ENCODE assay signal across 15 cellular contexts in the genomic region with DNA sequence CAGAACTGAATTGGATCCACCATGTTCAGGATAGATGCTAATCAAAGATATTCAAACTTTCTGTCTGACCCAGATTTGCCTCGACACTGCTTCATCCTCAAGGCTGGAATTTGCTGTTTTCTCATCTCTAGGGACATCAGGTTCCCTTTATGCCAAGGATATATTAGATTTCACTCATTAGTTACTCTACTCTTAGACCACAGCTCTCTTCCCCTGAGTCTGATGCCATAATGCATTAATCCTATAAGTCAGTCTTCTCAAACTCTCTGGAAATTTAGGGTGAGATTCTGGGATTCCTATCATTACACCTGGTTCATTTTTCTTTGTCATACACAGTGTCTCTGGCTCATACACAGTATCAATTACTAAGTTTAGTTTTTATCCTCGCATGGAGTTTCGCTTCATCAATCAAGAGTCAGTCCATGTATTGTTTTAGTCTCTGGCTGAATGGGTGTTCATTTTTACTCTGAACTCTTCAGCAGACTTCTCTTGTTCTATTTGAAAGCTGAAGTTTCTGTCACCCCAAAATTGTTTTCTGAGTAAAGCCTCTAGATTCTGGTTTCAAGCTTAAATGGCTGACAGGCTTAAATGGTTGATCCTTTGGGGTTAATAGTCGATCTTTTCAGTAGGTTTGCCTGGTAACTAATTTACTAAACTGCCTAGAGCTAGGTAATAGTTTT. TPM values are rescaled to one million over a fixed set of nuclear protein-coding genes. Genes with fewer than 3 reads are reported as not detected.
A peak's percentile ranks its signal among the peaks of the same experiment; 100 is the strongest.
DNase-seq lines count a peak whose midpoint lies in the region; ATAC-seq, FAIRE-seq and TF ChIP-seq lines count a peak whose summit lies in the region.
"Had no signal": no experiment of that assay in that cellular context is flagged by ENCODE, and none has a peak within 500 bp of the region (broad histone marks: within the 10 kb centered on the region; RNA-seq: fewer than 3 reads in every experiment).

No MANE protein-coding gene starts in this region.

- DNase-seq in kidney glomerular epithelial cell (lab: John Stamatoyannopoulos, UW) (peak; percentile 63), GM12892 (ENCODE audit: insufficient read length) (no peak), NOMO-1 (lab: John Stamatoyannopoulos, UW; ENCODE audit: unreplicated experiment in 2 of 2) (no peak), NCI-H1417 (lab: John Stamatoyannopoulos, UW) (no peak)
- DNase-seq in activated T-helper 2 cell treated with anti-CD3 and anti-CD28 coated beads, Interferon-gamma antibody, Interleukin-2, Interleukin-4, amounts not matched to agents 10 μg/mL and 5 μg/mL and 100 μg/mL, durations not matched to agents 14 hours and 24 hours and 36 hours (ENCODE audit: low spot score), result no peak
- DNase-seq: activated CD4-positive, alpha-beta T cell treated with anti-CD3 and anti-CD28 coated beads for 36 hours; activated effector memory CD4-positive, alpha-beta T cell treated with Interleukin-2 at 50 U/mL for 16 hours; NCI-H748 treated with DMSO at 0.1 percent for 48 hours; stimulated activated naive CD4-positive, alpha-beta T cell treated with Interleukin-2 at 50 U/mL for 16 hours had no signal

- peaks cover 10% of the 10 kb centered on the region for H3K36me3 Mint-ChIP-seq in activated T-helper 2 cell treated with anti-CD3 and anti-CD28 coated beads, Interferon-gamma antibody, Interleukin-2, Interleukin-4, amounts not matched to agents 10 μg/mL and 5 μg/mL and 100 μg/mL, durations not matched to agents 14 hours and 24 hours and 36 hours (ENCODE audit: low read depth)

- ATAC-seq in GM19397 (IDR thresholded peaks at IDR 0.05; ENCODE audit: unreplicated experiment) (peak; percentile 52), HG03354 (IDR thresholded peaks at IDR 0.05; ENCODE audit: poor library complexity, severe bottlenecking, unreplicated experiment) (peak; percentile 70)
- ATAC-seq: activated CD4-positive, alpha-beta T cell treated with anti-CD3 and anti-CD28 coated beads for 36 hours had no signal

- H3K27me3 Mint-ChIP-seq in activated T-helper 2 cell treated with anti-CD3 and anti-CD28 coated beads, Interferon-gamma antibody, Interleukin-2, Interleukin-4, amounts not matched to agents 10 μg/mL and 5 μg/mL and 100 μg/mL, durations not matched to agents 14 hours and 24 hours and 36 hours (ENCODE audit: low read depth), result no peaks in the 10 kb centered on the region
- H3K27me3 Mint-ChIP-seq: activated CD4-positive, alpha-beta T cell treated with anti-CD3 and anti-CD28 coated beads for 36 hours had no signal

- peaks cover 3% of the 10 kb centered on the region for H3K4me1 Mint-ChIP-seq in activated T-helper 2 cell treated with anti-CD3 and anti-CD28 coated beads, Interferon-gamma antibody, Interleukin-2, Interleukin-4, amounts not matched to agents 10 μg/mL and 5 μg/mL and 100 μg/mL, durations not matched to agents 14 hours and 24 hours and 36 hours (ENCODE audit: low read depth)

- no peak overlapping the region for H3K4me3 Mint-ChIP-seq in activated T-helper 2 cell treated with anti-CD3 and anti-CD28 coated beads, Interferon-gamma antibody, Interleukin-2, Interleukin-4, amounts not matched to agents 10 μg/mL and 5 μg/mL and 100 μg/mL, durations not matched to agents 14 hours and 24 hours and 36 hours (ENCODE audit: low read depth)
- H3K4me3 Mint-ChIP-seq: activated CD4-positive, alpha-beta T cell treated with anti-CD3 and anti-CD28 coated beads for 36 hours had no signal

- TF ChIP-seq CTCF in 22Rv1 (IDR thresholded peaks at IDR 0.05), result no peak

- no peak overlapping the region for H3K27ac Mint-ChIP-seq in activated T-helper 2 cell treated with anti-CD3 and anti-CD28 coated beads, Interferon-gamma antibody, Interleukin-2, Interleukin-4, amounts not matched to agents 10 μg/mL and 5 μg/mL and 100 μg/mL, durations not matched to agents 14 hours and 24 hours and 36 hours
- H3K27ac Mint-ChIP-seq: activated CD4-positive, alpha-beta T cell treated with anti-CD3 and anti-CD28 coated beads for 36 hours had no signal

- intact Hi-C loops in activated T-helper 2 cell treated with anti-CD3 and anti-CD28 coated beads, Interferon-gamma antibody, Interleukin-2, Interleukin-4, amounts not matched to agents 10 μg/mL and 5 μg/mL and 100 μg/mL, durations not matched to agents 14 hours and 24 hours and 36 hours (cut with micrococcal nuclease), result no loop called here

- FAIRE-seq in GM12892 (lab: Jason Lieb, UNC), result no peak
- FAIRE-seq: A204.1, islet of Langerhans had no signal

- peak overlapping the region; percentile 97 for H3K27ac ChIP-seq in 22Rv1
- H3K27ac ChIP-seq: SK-N-MC had no signal

- no peaks in the 10 kb centered on the region for H3K9me3 Mint-ChIP-seq in activated T-helper 2 cell treated with anti-CD3 and anti-CD28 coated beads, Interferon-gamma antibody, Interleukin-2, Interleukin-4, amounts not matched to agents 10 μg/mL and 5 μg/mL and 100 μg/mL, durations not matched to agents 14 hours and 24 hours and 36 hours

- no peak for TF ChIP-seq POLR2A in GM12892 (IDR thresholded peaks at IDR 0.05; ENCODE audit: low read depth, low read length)

RNA-seq across cellular contexts. Expression of a gene that starts 9.3 kb away (rescaled TPM):
- 35.1 TPM for polyA plus RNA-seq in GM12892 (2012; ENCODE audit: missing spikeins)
- 29.6 and 33.1 TPM in 2 replicates for total RNA-seq in activated T-helper 2 cell treated with anti-CD3 and anti-CD28 coated beads, Interferon-gamma antibody, Interleukin-2, Interleukin-4, amounts not matched to agents 10 μg/mL and 5 μg/mL and 100 μg/mL, durations not matched to agents 14 hours and 24 hours and 36 hours

RNA-seq across cellular contexts. Expression of a gene that starts 9.7 kb away (rescaled TPM):
- polyA plus RNA-seq in GM12892 (2012; ENCODE audit: missing spikeins), result 75.6 TPM
- 45.6 and 48.7 TPM in 2 replicates for total RNA-seq in activated T-helper 2 cell treated with anti-CD3 and anti-CD28 coated beads, Interferon-gamma antibody, Interleukin-2, Interleukin-4, amounts not matched to agents 10 μg/mL and 5 μg/mL and 100 μg/mL, durations not matched to agents 14 hours and 24 hours and 36 hours

RNA-seq across cellular contexts. Expression of a gene that starts 13.3 kb away (rescaled TPM):
- polyA plus RNA-seq in GM12892 (2012; ENCODE audit: missing spikeins), result not detected
- 0.07 and 0.09 TPM in 2 replicates for total RNA-seq in activated T-helper 2 cell treated with anti-CD3 and anti-CD28 coated beads, Interferon-gamma antibody, Interleukin-2, Interleukin-4, amounts not matched to agents 10 μg/mL and 5 μg/mL and 100 μg/mL, durations not matched to agents 14 hours and 24 hours and 36 hours
